1 cellular context compared by ENCODE assay signal in the genomic region with DNA sequence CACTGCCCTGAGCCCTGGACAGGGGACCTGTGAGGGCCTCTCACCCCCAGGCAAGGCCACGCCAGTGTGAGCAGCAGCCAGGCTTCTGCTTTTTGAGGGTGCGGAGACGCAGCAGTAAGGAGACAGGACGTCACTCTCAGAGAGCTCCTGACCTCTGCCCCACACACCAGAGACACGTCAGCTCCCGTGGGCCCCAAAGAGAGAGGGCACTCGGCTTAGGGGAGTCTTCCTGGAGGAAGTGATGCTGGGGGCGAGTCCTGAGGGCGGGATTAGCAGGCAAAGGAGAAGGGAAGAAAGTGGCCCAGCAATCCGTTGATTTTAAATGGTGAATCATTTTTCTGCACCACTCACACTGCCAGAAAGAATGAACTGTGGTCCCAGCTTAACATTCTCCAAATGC.
TF ChIP-seq lines count a peak whose summit lies in the region.

No MANE protein-coding gene starts in this region.

TF ChIP-seq in A549, 52 proteins besides CTCF, POLR2A, EP300 and RAD21 (continued from another document):
- TF ChIP-seq, protein P1, sequence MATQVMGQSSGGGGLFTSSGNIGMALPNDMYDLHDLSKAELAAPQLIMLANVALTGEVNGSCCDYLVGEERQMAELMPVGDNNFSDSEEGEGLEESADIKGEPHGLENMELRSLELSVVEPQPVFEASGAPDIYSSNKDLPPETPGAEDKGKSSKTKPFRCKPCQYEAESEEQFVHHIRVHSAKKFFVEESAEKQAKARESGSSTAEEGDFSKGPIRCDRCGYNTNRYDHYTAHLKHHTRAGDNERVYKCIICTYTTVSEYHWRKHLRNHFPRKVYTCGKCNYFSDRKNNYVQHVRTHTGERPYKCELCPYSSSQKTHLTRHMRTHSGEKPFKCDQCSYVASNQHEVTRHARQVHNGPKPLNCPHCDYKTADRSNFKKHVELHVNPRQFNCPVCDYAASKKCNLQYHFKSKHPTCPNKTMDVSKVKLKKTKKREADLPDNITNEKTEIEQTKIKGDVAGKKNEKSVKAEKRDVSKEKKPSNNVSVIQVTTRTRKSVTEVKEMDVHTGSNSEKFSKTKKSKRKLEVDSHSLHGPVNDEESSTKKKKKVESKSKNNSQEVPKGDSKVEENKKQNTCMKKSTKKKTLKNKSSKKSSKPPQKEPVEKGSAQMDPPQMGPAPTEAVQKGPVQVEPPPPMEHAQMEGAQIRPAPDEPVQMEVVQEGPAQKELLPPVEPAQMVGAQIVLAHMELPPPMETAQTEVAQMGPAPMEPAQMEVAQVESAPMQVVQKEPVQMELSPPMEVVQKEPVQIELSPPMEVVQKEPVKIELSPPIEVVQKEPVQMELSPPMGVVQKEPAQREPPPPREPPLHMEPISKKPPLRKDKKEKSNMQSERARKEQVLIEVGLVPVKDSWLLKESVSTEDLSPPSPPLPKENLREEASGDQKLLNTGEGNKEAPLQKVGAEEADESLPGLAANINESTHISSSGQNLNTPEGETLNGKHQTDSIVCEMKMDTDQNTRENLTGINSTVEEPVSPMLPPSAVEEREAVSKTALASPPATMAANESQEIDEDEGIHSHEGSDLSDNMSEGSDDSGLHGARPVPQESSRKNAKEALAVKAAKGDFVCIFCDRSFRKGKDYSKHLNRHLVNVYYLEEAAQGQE (IDR thresholded peaks at IDR 0.05): no peak
- TF ChIP-seq BCL3 (IDR thresholded peaks at IDR 0.05) (no peak), HMGXB4 (CRISPR knock-in tag; IDR thresholded peaks at IDR 0.05; ENCODE audit: borderline replicate concordance) (no peak), RARB (CRISPR knock-in tag; IDR thresholded peaks at IDR 0.05) (no peak), MYC (IDR thresholded peaks at IDR 0.05; ENCODE audit: borderline replicate concordance, low read length) (no peak), ZFP36 (IDR thresholded peaks at IDR 0.05; ENCODE audit: borderline replicate concordance, partially characterized antibody) (no peak), PHF8 (IDR thresholded peaks at IDR 0.05; ENCODE audit: borderline replicate concordance, low read depth) (no peak), ZC3H11A (IDR thresholded peaks at IDR 0.05) (no peak), JUNB (IDR thresholded peaks at IDR 0.05) (no peak), FOSL2 (IDR thresholded peaks at IDR 0.05) (no peak), FOSL2 (CRISPR knock-in tag; IDR thresholded peaks at IDR 0.05) (no peak), GATA3 (IDR thresholded peaks at IDR 0.05; ENCODE audit: borderline replicate concordance) (no peak), CBX2 (IDR thresholded peaks at IDR 0.05; ENCODE audit: borderline replicate concordance, low read depth) (no peak), NPAS2 (CRISPR knock-in tag; IDR thresholded peaks at IDR 0.05; ENCODE audit: borderline replicate concordance) (no peak), KDM1A (IDR thresholded peaks at IDR 0.05; ENCODE audit: low read depth) (no peak), BHLHE40 (IDR thresholded peaks at IDR 0.05; ENCODE audit: low read depth, low read length) (no peak)
- TF ChIP-seq, protein P2, sequence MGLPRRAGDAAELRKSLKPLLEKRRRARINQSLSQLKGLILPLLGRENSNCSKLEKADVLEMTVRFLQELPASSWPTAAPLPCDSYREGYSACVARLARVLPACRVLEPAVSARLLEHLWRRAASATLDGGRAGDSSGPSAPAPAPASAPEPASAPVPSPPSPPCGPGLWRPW (IDR thresholded peaks at IDR 0.05): no peak
